Comparison of ENCODE assay signal across 12 cellular contexts in the genomic region with DNA sequence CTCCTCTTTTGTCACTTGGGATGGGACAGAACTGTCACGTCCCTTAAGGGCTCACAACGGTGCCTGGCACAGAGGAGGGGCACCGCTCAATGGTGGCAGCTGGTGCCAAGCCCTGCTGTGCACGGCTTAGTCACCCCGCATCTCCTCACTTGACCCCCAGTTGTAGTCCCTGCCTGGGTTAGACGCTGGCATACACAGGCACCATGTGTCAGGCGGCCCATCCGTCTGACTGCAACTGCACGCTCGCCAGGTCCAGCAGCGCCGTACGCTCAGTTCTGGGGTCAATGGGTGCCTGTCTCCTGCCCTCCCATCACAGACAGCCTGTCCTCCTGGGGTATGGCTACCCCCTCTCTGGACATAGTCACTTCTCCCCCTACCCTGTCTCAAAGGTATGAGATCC. TPM values are rescaled to one million over a fixed set of nuclear protein-coding genes. Genes with fewer than 3 reads are reported as not detected.
DNase-seq lines count a peak whose midpoint lies in the region; ATAC-seq, FAIRE-seq and TF ChIP-seq lines count a peak whose summit lies in the region.
"Had no signal": no experiment of that assay in that cellular context is flagged by ENCODE, and none has a peak within 500 bp of the region (broad histone marks: within the 10 kb centered on the region; RNA-seq: fewer than 3 reads in every experiment).

No MANE protein-coding gene starts in this region.

- peaks cover 6 to 20% of the 10 kb centered on the region in 2 donors for H3K4me1 ChIP-seq in kidney (ENCODE audit: control insufficient read depth in 1 of 2, insufficient read depth in 1 of 2, low read depth in 1 of 2, low read length in 2 of 2)

- no peak overlapping the region for H3K4me3 ChIP-seq in kidney (ENCODE audit: low read length in 2 of 2)

- no peak for FAIRE-seq in kidney (lab: Jason Lieb, UNC)
- FAIRE-seq: HTR-8/SVneo had no signal

- no peak for TF ChIP-seq CTCF in WTC11 (IDR thresholded peaks at IDR 0.05)
- no peak for TF ChIP-seq CTCF in kidney (IDR thresholded peaks at IDR 0.05; ENCODE audit: borderline replicate concordance, extremely low read depth, insufficient read depth)

- H3K27ac Mint-ChIP-seq in activated CD4-positive, alpha-beta memory T cell treated with anti-CD3 and anti-CD28 coated beads, Interleukin-2, amount 10 ng/mL, durations not matched to agents 7 days and 5 days: no peak overlapping the region
- no peak overlapping the region for H3K27ac Mint-ChIP-seq in activated CD4-positive, alpha-beta memory T cell treated with anti-CD3 and anti-CD28 coated beads for 36 hours
- no peak overlapping the region for H3K27ac Mint-ChIP-seq in WTC11
- H3K27ac Mint-ChIP-seq in stimulated activated effector memory CD8-positive, alpha-beta T cell treated with anti-CD3 and anti-CD28 coated beads, Interleukin-12 subunit alpha, Interleukin-12 subunit beta, amount 100 ng/mL, for 72 hours: peak overlapping the region; percentile 68
- H3K27ac Mint-ChIP-seq in activated CD8-positive, alpha-beta memory T cell treated with anti-CD3 and anti-CD28 coated beads, Interleukin-2, amount 10 ng/mL, durations not matched to agents 7 days and 5 days: no peak overlapping the region

- H3K4me3 Mint-ChIP-seq in activated CD4-positive, alpha-beta memory T cell treated with anti-CD3 and anti-CD28 coated beads, Interleukin-2, amount 10 ng/mL, durations not matched to agents 7 days and 5 days: peak overlapping the region; percentile 73
- no peak overlapping the region for H3K4me3 Mint-ChIP-seq in activated CD4-positive, alpha-beta memory T cell treated with anti-CD3 and anti-CD28 coated beads for 36 hours
- peak overlapping the region; percentile 70 for H3K4me3 Mint-ChIP-seq in WTC11
- H3K4me3 Mint-ChIP-seq in stimulated activated effector memory CD8-positive, alpha-beta T cell treated with anti-CD3 and anti-CD28 coated beads, Interleukin-12 subunit alpha, Interleukin-12 subunit beta, amount 100 ng/mL, for 72 hours: peak overlapping the region; percentile 71
- H3K4me3 Mint-ChIP-seq in activated CD8-positive, alpha-beta memory T cell treated with anti-CD3 and anti-CD28 coated beads, Interleukin-2, amount 10 ng/mL, durations not matched to agents 7 days and 5 days: no peak overlapping the region

- H3K36me3 Mint-ChIP-seq in activated CD4-positive, alpha-beta memory T cell treated with anti-CD3 and anti-CD28 coated beads, Interleukin-2, amount 10 ng/mL, durations not matched to agents 7 days and 5 days (ENCODE audit: low read depth): no peaks in the 10 kb centered on the region
- H3K36me3 Mint-ChIP-seq in activated CD4-positive, alpha-beta memory T cell treated with anti-CD3 and anti-CD28 coated beads for 36 hours: no peaks in the 10 kb centered on the region
- H3K36me3 Mint-ChIP-seq in WTC11: no peaks in the 10 kb centered on the region
- H3K36me3 Mint-ChIP-seq in stimulated activated effector memory CD8-positive, alpha-beta T cell treated with anti-CD3 and anti-CD28 coated beads, Interleukin-12 subunit alpha, Interleukin-12 subunit beta, amount 100 ng/mL, for 72 hours: peaks cover 7% of the 10 kb centered on the region
- H3K36me3 Mint-ChIP-seq in activated CD8-positive, alpha-beta memory T cell treated with anti-CD3 and anti-CD28 coated beads, Interleukin-2, amount 10 ng/mL, durations not matched to agents 7 days and 5 days: no peaks in the 10 kb centered on the region

- H3K4me1 Mint-ChIP-seq in activated CD4-positive, alpha-beta memory T cell treated with anti-CD3 and anti-CD28 coated beads, Interleukin-2, amount 10 ng/mL, durations not matched to agents 7 days and 5 days: peaks cover 30% of the 10 kb centered on the region
- H3K4me1 Mint-ChIP-seq in activated CD4-positive, alpha-beta memory T cell treated with anti-CD3 and anti-CD28 coated beads for 36 hours (ENCODE audit: low read depth): peaks cover 31% of the 10 kb centered on the region
- H3K4me1 Mint-ChIP-seq in WTC11: peaks cover 17% of the 10 kb centered on the region
- H3K4me1 Mint-ChIP-seq in stimulated activated effector memory CD8-positive, alpha-beta T cell treated with anti-CD3 and anti-CD28 coated beads, Interleukin-12 subunit alpha, Interleukin-12 subunit beta, amount 100 ng/mL, for 72 hours: peaks cover 24% of the 10 kb centered on the region
- H3K4me1 Mint-ChIP-seq in activated CD8-positive, alpha-beta memory T cell treated with anti-CD3 and anti-CD28 coated beads, Interleukin-2, amount 10 ng/mL, durations not matched to agents 7 days and 5 days: peaks cover 30% of the 10 kb centered on the region

- H3K27me3 Mint-ChIP-seq in activated CD4-positive, alpha-beta memory T cell treated with anti-CD3 and anti-CD28 coated beads, Interleukin-2, amount 10 ng/mL, durations not matched to agents 7 days and 5 days: no peaks in the 10 kb centered on the region
- no peaks in the 10 kb centered on the region for H3K27me3 Mint-ChIP-seq in activated CD4-positive, alpha-beta memory T cell treated with anti-CD3 and anti-CD28 coated beads for 36 hours
- no peaks in the 10 kb centered on the region; the same call in 1 of the 2 replicates for H3K27me3 Mint-ChIP-seq in WTC11 (ENCODE audit: low read depth)
- no peaks in the 10 kb centered on the region for H3K27me3 Mint-ChIP-seq in activated CD8-positive, alpha-beta memory T cell treated with anti-CD3 and anti-CD28 coated beads, Interleukin-2, amount 10 ng/mL, durations not matched to agents 7 days and 5 days

- no peaks in the 10 kb centered on the region for H3K9me3 ChIP-seq in kidney (ENCODE audit: control insufficient read depth in 1 of 2, low read length in 2 of 2)
- H3K9me3 ChIP-seq: upper lobe of left lung had no signal

- no peak overlapping the region for H3K9ac ChIP-seq in kidney (ENCODE audit: low read length in 2 of 2)

- no peak overlapping the region for H3K27ac ChIP-seq in kidney (ENCODE audit: low read depth in 2 of 2, low read length in 2 of 2)

- CTCF ChIA-PET in activated CD4-positive, alpha-beta memory T cell treated with anti-CD3 and anti-CD28 coated beads, Interleukin-2, amount 10 ng/mL, durations not matched to agents 7 days and 5 days (lab: Charles Lee): no interaction called here
- CTCF ChIA-PET in activated CD4-positive, alpha-beta memory T cell treated with anti-CD3 and anti-CD28 coated beads for 36 hours (lab: Charles Lee): interaction anchor here (0.6 to 1.1 kb wide), 2 partner anchors 10 to 168 kb away, joined by 3 read pairs; no protein-coding TSS in a partner anchor
- CTCF ChIA-PET in WTC11 (lab: Charles Lee): interaction anchor here (2.0 kb wide), 1 partner anchor 30 kb away, joined by 5 read pairs; no protein-coding TSS in a partner anchor
- CTCF ChIA-PET in activated CD8-positive, alpha-beta memory T cell treated with anti-CD3 and anti-CD28 coated beads, Interleukin-2, amount 10 ng/mL, durations not matched to agents 7 days and 5 days (lab: Charles Lee): interaction anchor here (2.1 to 2.3 kb wide), 2 partner anchors 12 to 39 kb away, joined by 9 to 13 read pairs; a partner anchor contains a TSS

- ATAC-seq in WTC11 (no peak), GM21786 (IDR thresholded peaks at IDR 0.05; ENCODE audit: unreplicated experiment) (no peak)
- ATAC-seq in stimulated activated effector memory CD8-positive, alpha-beta T cell treated with anti-CD3 and anti-CD28 coated beads, Interleukin-12 subunit alpha, Interleukin-12 subunit beta, amount 100 ng/mL, for 72 hours: no peak
- no peak for ATAC-seq in activated CD8-positive, alpha-beta memory T cell treated with anti-CD3 and anti-CD28 coated beads, Interleukin-2, amount 10 ng/mL, durations not matched to agents 7 days and 5 days

- POLR2A ChIA-PET in activated CD4-positive, alpha-beta memory T cell treated with anti-CD3 and anti-CD28 coated beads, Interleukin-2, amount 10 ng/mL, durations not matched to agents 7 days and 5 days (lab: Charles Lee): interaction anchor here (1.4 to 5.2 kb wide), 3 partner anchors 10 to 64 kb away, joined by 4 to 93 read pairs (median 12); a partner anchor contains a TSS
- POLR2A ChIA-PET in activated CD4-positive, alpha-beta memory T cell treated with anti-CD3 and anti-CD28 coated beads for 36 hours (lab: Charles Lee): interaction anchor here (0.8 to 4.1 kb wide), 2 partner anchors 13 to 58 kb away, joined by 3 to 34 read pairs; a partner anchor contains a TSS
- POLR2A ChIA-PET in WTC11 (lab: Charles Lee): interaction anchor here (2.1 kb wide), 1 partner anchor 11 kb away, joined by 7 read pairs; a partner anchor contains a TSS

- no peaks in the 10 kb centered on the region for H3K9me3 Mint-ChIP-seq in activated CD4-positive, alpha-beta memory T cell treated with anti-CD3 and anti-CD28 coated beads, Interleukin-2, amount 10 ng/mL, durations not matched to agents 7 days and 5 days
- H3K9me3 Mint-ChIP-seq in activated CD4-positive, alpha-beta memory T cell treated with anti-CD3 and anti-CD28 coated beads for 36 hours: no peaks in the 10 kb centered on the region
- no peaks in the 10 kb centered on the region for H3K9me3 Mint-ChIP-seq in WTC11
- no peaks in the 10 kb centered on the region for H3K9me3 Mint-ChIP-seq in stimulated activated effector memory CD8-positive, alpha-beta T cell treated with anti-CD3 and anti-CD28 coated beads, Interleukin-12 subunit alpha, Interleukin-12 subunit beta, amount 100 ng/mL, for 72 hours
- H3K9me3 Mint-ChIP-seq in activated CD8-positive, alpha-beta memory T cell treated with anti-CD3 and anti-CD28 coated beads, Interleukin-2, amount 10 ng/mL, durations not matched to agents 7 days and 5 days (ENCODE audit: low read depth): no peaks in the 10 kb centered on the region

- no peaks in the 10 kb centered on the region for H3K36me3 ChIP-seq in kidney (ENCODE audit: control insufficient read depth in 1 of 2, insufficient read depth in 2 of 2, low read length in 2 of 2)
- H3K36me3 ChIP-seq: upper lobe of left lung had no signal

- DNase-seq in activated CD4-positive, alpha-beta memory T cell treated with anti-CD3 and anti-CD28 coated beads, Interleukin-2, amount 10 ng/mL, durations not matched to agents 7 days and 5 days: no peak
- no peak for DNase-seq in activated CD4-positive, alpha-beta memory T cell treated with anti-CD3 and anti-CD28 coated beads for 36 hours
- DNase-seq in WTC11 (ENCODE audit: low spot score) (no peak), kidney (peak; percentile 73), amniotic stem cell (lab: John Stamatoyannopoulos, UW) (no peak)
- no peak for DNase-seq in stimulated activated effector memory CD8-positive, alpha-beta T cell treated with anti-CD3 and anti-CD28 coated beads, Interleukin-12 subunit alpha, Interleukin-12 subunit beta, amount 100 ng/mL, for 72 hours (ENCODE audit: low spot score in 2 of 2)
- no peak for DNase-seq in activated CD8-positive, alpha-beta memory T cell treated with anti-CD3 and anti-CD28 coated beads, Interleukin-2, amount 10 ng/mL, durations not matched to agents 7 days and 5 days
- DNase-seq: ACHN; activated CD4-positive, CD25-positive, alpha-beta regulatory T cell; upper lobe of left lung had no signal

- intact Hi-C loops in activated CD4-positive, alpha-beta memory T cell treated with anti-CD3 and anti-CD28 coated beads for 36 hours (cut with micrococcal nuclease): no loop called here
- intact Hi-C loops in kidney (cut with DNase I): no loop called here

RNA-seq across cellular contexts. Expression of a gene that starts 1.6 kb away (rescaled TPM):
- 10 to 100 TPM; 28.3 to 29.9 TPM for total RNA-seq in activated CD4-positive, alpha-beta memory T cell treated with anti-CD3 and anti-CD28 coated beads, Interleukin-2, amount 10 ng/mL, durations not matched to agents 7 days and 5 days
- 10 to 100 TPM; 32.3 to 36.6 TPM for total RNA-seq in activated CD4-positive, alpha-beta memory T cell treated with anti-CD3 and anti-CD28 coated beads for 36 hours
- total RNA-seq in WTC11 (2021) (90.7 to 100 TPM (median 98.0 TPM) in 3 replicates), kidney (83.9 TPM)
- polyA plus RNA-seq in kidney (ENCODE audit: insufficient read depth, low read depth, low replicate concordance): 35.7 TPM
- total RNA-seq in activated CD8-positive, alpha-beta memory T cell treated with anti-CD3 and anti-CD28 coated beads, Interleukin-2, amount 10 ng/mL, durations not matched to agents 7 days and 5 days: 10 to 100 TPM; 27.8 to 40.2 TPM

RNA-seq across cellular contexts. Expression of a gene that starts 12.2 kb away (rescaled TPM):
- total RNA-seq in activated CD4-positive, alpha-beta memory T cell treated with anti-CD3 and anti-CD28 coated beads, Interleukin-2, amount 10 ng/mL, durations not matched to agents 7 days and 5 days: 10 to 100 TPM; 37.4 to 40.7 TPM
- 10 to 100 TPM; 25.5 to 27.4 TPM for total RNA-seq in activated CD4-positive, alpha-beta memory T cell treated with anti-CD3 and anti-CD28 coated beads for 36 hours
- 23.9 to 26.5 TPM (median 26.4 TPM) in 3 replicates for total RNA-seq in WTC11 (2021)
- total RNA-seq in kidney: 34.1 TPM
- 19.3 TPM for polyA plus RNA-seq in kidney (ENCODE audit: insufficient read depth, low read depth, low replicate concordance)
- 10 to 100 TPM; 32.2 to 51.8 TPM for total RNA-seq in activated CD8-positive, alpha-beta memory T cell treated with anti-CD3 and anti-CD28 coated beads, Interleukin-2, amount 10 ng/mL, durations not matched to agents 7 days and 5 days

Comparison
In these comparisons a context has a peak if more than half of its experiments do, and no peak if none do; other contexts are left out.
1. H3K4me3 Mint-ChIP-seq: peak in activated CD4-positive, alpha-beta memory T cell treated with anti-CD3 and anti-CD28 coated beads, Interleukin-2, amount 10 ng/mL, durations not matched to agents 7 days and 5 days (single experiment), WTC11 (single experiment) and stimulated activated effector memory CD8-positive, alpha-beta T cell treated with anti-CD3 and anti-CD28 coated beads, Interleukin-12 subunit alpha, Interleukin-12 subunit beta, amount 100 ng/mL, for 72 hours (single experiment); none in activated CD4-positive, alpha-beta memory T cell treated with anti-CD3 and anti-CD28 coated beads for 36 hours (single experiment) and activated CD8-positive, alpha-beta memory T cell treated with anti-CD3 and anti-CD28 coated beads, Interleukin-2, amount 10 ng/mL, durations not matched to agents 7 days and 5 days (single experiment).